Comparison of ENCODE assay signal across 1 cellular context in the genomic region with DNA sequence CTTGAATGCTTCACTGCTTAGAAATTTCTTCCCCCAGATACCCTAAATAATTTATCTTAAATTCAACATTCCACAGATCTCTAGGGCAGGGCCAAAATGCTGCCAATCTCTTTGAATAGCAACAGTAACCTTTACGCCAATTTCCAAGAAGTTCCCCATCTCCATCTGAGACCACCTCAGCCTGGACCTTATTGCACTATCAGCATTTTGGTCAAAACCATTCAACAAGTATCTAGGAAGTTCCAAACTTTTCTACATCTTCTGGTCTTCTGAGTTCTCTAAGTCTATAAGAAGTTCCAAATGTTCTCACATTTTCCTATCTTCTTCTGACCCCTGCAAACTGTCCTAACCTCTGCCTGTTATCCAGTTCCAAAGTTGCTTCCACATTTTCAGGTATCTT.
A peak's percentile ranks its signal among the peaks of the same experiment; 100 is the strongest.
TF ChIP-seq lines count a peak whose summit lies in the region.

No MANE protein-coding gene starts in this region.

TF ChIP-seq in HepG2, 621 proteins besides CTCF, POLR2A, EP300 and RAD21 (continued from another document):
- TF ChIP-seq, protein P1, sequence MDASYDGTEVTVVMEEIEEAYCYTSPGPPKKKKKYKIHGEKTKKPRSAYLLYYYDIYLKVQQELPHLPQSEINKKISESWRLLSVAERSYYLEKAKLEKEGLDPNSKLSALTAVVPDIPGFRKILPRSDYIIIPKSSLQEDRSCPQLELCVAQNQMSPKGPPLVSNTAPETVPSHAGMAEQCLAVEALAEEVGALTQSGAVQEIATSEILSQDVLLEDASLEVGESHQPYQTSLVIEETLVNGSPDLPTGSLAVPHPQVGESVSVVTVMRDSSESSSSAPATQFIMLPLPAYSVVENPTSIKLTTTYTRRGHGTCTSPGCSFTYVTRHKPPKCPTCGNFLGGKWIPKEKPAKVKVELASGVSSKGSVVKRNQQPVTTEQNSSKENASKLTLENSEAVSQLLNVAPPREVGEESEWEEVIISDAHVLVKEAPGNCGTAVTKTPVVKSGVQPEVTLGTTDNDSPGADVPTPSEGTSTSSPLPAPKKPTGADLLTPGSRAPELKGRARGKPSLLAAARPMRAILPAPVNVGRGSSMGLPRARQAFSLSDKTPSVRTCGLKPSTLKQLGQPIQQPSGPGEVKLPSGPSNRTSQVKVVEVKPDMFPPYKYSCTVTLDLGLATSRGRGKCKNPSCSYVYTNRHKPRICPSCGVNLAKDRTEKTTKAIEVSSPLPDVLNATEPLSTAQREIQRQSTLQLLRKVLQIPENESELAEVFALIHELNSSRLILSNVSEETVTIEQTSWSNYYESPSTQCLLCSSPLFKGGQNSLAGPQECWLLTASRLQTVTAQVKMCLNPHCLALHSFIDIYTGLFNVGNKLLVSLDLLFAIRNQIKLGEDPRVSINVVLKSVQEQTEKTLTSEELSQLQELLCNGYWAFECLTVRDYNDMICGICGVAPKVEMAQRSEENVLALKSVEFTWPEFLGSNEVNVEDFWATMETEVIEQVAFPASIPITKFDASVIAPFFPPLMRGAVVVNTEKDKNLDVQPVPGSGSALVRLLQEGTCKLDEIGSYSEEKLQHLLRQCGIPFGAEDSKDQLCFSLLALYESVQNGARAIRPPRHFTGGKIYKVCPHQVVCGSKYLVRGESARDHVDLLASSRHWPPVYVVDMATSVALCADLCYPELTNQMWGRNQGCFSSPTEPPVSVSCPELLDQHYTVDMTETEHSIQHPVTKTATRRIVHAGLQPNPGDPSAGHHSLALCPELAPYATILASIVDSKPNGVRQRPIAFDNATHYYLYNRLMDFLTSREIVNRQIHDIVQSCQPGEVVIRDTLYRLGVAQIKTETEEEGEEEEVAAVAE (CRISPR knock-in tag; IDR thresholded peaks at IDR 0.05; ENCODE audit: borderline replicate concordance): no peak
- no peak for TF ChIP-seq SRF (IDR thresholded peaks at IDR 0.05; ENCODE audit: low read depth, low read length)
- TF ChIP-seq RARG (CRISPR knock-in tag; IDR thresholded peaks at IDR 0.05; ENCODE audit: low read depth): no peak
- TF ChIP-seq ZNF878 (CRISPR knock-in tag; IDR thresholded peaks at IDR 0.05): no peak
- peak; percentile 50; the same call in 1 of the 2 replicates for TF ChIP-seq MAFF (IDR thresholded peaks at IDR 0.05; ENCODE audit: low read depth, low read length)
- TF ChIP-seq, protein P2, sequence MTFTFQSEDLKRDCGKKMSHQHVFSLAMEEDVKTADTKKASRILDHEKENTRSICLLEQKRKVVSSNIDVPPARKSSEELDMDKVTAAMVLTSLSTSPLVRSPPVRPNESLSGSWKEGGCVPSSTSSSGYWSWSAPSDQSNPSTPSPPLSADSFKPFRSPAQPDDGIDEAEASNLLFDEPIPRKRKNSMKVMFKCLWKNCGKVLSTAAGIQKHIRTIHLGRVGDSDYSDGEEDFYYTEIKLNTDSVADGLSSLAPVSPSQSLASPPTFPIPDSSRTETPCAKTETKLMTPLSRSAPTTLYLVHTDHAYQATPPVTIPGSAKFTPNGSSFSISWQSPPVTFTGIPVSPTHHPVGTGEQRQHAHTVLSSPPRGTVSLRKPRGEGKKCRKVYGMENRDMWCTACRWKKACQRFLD (CRISPR knock-in tag; IDR thresholded peaks at IDR 0.05; ENCODE audit: borderline replicate concordance): no peak
